ENCODE assay signal across 16 cellular contexts in the genomic region with DNA sequence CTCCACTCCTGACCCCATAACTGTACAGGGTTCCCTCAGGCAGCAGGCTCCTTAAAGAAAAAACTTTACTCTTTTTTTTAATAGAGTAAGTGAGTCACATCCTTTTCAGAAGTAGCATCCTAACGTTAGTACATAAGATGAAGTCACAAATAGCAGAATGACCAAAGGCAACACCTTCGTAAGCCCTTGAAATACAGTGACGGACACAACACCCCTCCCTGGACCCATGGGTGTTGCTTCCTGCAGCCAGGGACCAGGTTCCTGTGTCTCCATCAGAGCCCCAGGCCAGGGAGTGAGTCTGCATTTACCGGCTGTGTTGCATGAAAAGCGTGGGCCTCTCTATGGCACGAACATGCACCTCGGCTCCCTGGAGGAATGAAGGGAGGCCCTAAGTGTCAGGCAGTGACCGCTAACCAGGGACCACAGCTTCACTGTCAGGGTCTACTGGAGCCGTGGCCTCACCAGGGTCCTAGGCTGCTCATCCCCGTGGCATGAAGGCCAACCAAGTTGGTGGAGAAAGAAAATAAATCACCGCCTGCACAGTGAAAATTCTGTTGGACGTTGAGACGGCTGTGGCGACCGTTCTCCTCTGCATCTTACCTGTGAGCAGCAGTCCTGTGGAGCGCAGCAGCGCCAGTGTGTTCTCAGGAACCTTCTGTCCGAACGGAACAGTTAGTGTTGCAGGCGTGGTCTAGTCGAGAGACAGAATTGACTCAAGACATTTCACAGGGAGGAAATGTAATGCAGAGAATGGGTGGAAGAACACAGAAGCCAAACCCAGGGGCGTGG.
"Had no signal": no experiment of that assay in that cellular context is flagged by ENCODE, and none has a peak within 500 bp of the region (broad histone marks: within the 10 kb centered on the region; RNA-seq: fewer than 3 reads in every experiment).

No MANE protein-coding gene starts in this region.

- H3K9me3 ChIP-seq: esophagus muscularis mucosa, heart right ventricle, left lung, thyroid gland had no signal

- H3K4me3 Mint-ChIP-seq: natural killer cell; stimulated activated naive CD8-positive, alpha-beta T cell treated with anti-CD3 and anti-CD28 coated beads, Interleukin-15, amount 100 ng/mL, for 72 hours had no signal

- DNase-seq: activated CD4-positive, alpha-beta T cell treated with anti-CD3 and anti-CD28 coated beads, Interleukin-2, amount 50 U/mL, for 1 hour; activated CD4-positive, CD25-positive, alpha-beta regulatory T cell; amygdala; brain microvascular endothelial cell; foreskin keratinocyte; natural killer cell; stimulated activated CD4-positive, alpha-beta T cell treated with anti-CD3 and anti-CD28 coated beads, Interleukin-4, amount 100 ng/mL, for 4 hours; stimulated activated naive CD8-positive, alpha-beta T cell treated with anti-CD3 and anti-CD28 coated beads, Interleukin-15, amount 100 ng/mL, for 72 hours; T-helper 2 cell had no signal

- H3K27ac Mint-ChIP-seq: activated naive CD4-positive, alpha-beta T cell treated with anti-CD3 and anti-CD28 coated beads, Interleukin-2, amount 50 U/mL, for 72 hours; activated T-helper 2 cell treated with anti-CD3 and anti-CD28 coated beads, Interferon-gamma antibody, Interleukin-2, Interleukin-4, amounts not matched to agents 10 μg/mL and 5 μg/mL and 100 μg/mL, durations not matched to agents 14 hours and 24 hours and 36 hours; natural killer cell had no signal

- H3K4me1 ChIP-seq: esophagus muscularis mucosa, foreskin keratinocyte, heart right ventricle, left lung, parathyroid adenoma had no signal

- H3K36me3 Mint-ChIP-seq: activated naive CD4-positive, alpha-beta T cell treated with anti-CD3 and anti-CD28 coated beads, Interleukin-2, amount 50 U/mL, for 72 hours; natural killer cell had no signal

- H3K4me3 ChIP-seq: esophagus muscularis mucosa, heart right ventricle, left lung, thyroid gland had no signal

- H3K9me3 Mint-ChIP-seq: activated naive CD4-positive, alpha-beta T cell treated with anti-CD3 and anti-CD28 coated beads, Interleukin-2, amount 50 U/mL, for 72 hours; activated T-helper 2 cell treated with anti-CD3 and anti-CD28 coated beads, Interferon-gamma antibody, Interleukin-2, Interleukin-4, amounts not matched to agents 10 μg/mL and 5 μg/mL and 100 μg/mL, durations not matched to agents 14 hours and 24 hours and 36 hours; natural killer cell; stimulated activated naive CD8-positive, alpha-beta T cell treated with anti-CD3 and anti-CD28 coated beads, Interleukin-15, amount 100 ng/mL, for 72 hours had no signal

- H3K36me3 ChIP-seq: brain microvascular endothelial cell, esophagus muscularis mucosa, heart right ventricle, left lung, thyroid gland had no signal

- H3K27ac ChIP-seq: brain microvascular endothelial cell, esophagus muscularis mucosa, foreskin keratinocyte, heart right ventricle, left lung, parathyroid adenoma, thyroid gland had no signal

- H3K9ac ChIP-seq: parathyroid adenoma had no signal

- H3K27me3 Mint-ChIP-seq: stimulated activated naive CD8-positive, alpha-beta T cell treated with anti-CD3 and anti-CD28 coated beads, Interleukin-15, amount 100 ng/mL, for 72 hours had no signal

- H3K79me2 ChIP-seq: parathyroid adenoma had no signal

- H3K4me1 Mint-ChIP-seq: natural killer cell; stimulated activated naive CD8-positive, alpha-beta T cell treated with anti-CD3 and anti-CD28 coated beads, Interleukin-15, amount 100 ng/mL, for 72 hours had no signal

- ATAC-seq: activated naive CD4-positive, alpha-beta T cell treated with anti-CD3 and anti-CD28 coated beads, Interleukin-2, amount 50 U/mL, for 72 hours; foreskin keratinocyte; heart right ventricle; left lung; natural killer cell; stimulated activated naive CD8-positive, alpha-beta T cell treated with anti-CD3 and anti-CD28 coated beads, Interleukin-15, amount 100 ng/mL, for 72 hours had no signal

- H2AFZ ChIP-seq: parathyroid adenoma had no signal

- H3K27me3 ChIP-seq: brain microvascular endothelial cell, foreskin keratinocyte, thyroid gland had no signal
